1 cellular context compared by ENCODE assay signal in the genomic region with DNA sequence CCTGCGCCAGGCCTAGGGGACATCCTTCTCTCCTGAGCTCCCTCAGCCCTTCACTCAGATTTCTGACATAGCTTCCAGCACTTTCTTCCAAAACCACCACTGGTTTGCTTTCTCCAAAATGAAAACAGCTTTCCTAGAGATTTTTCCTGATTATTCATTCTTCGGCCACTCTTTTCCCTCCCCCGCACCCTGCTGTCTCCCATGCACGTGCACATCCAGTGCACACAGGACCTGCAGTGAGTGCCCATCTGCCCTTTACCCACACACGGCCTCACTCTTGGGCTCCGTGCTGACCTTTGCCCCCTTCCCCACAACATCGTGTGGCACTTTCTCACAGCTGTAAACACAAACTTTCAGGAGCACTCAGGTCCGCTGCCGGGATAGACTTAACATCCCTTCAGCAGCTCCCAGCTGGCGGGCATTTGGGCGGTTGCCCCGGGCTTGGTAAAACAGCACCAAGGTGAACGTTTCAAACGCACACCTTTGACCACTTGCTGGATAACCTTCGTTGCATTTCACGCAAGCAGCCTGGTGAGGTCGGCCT.
TF ChIP-seq lines count a peak whose summit lies in the region.

No MANE protein-coding gene starts in this region.

TF ChIP-seq in HepG2, 621 proteins besides CTCF, POLR2A, EP300 and RAD21 (continued from another document and continues in another):
- TF ChIP-seq CBX5 (CRISPR knock-in tag; IDR thresholded peaks at IDR 0.05; ENCODE audit: borderline replicate concordance) (0 out of 2 replicates have a peak, but pooled peaks have one; percentile 46), NAIF1 (CRISPR knock-in tag; IDR thresholded peaks at IDR 0.05; ENCODE audit: borderline replicate concordance) (no peak), SP1 (IDR thresholded peaks at IDR 0.05) (no peak), SP1 (CRISPR knock-in tag; IDR thresholded peaks at IDR 0.05) (no peak), SOX6 (IDR thresholded peaks at IDR 0.05) (no peak), SOX6 (CRISPR knock-in tag; IDR thresholded peaks at IDR 0.05) (peak; percentile 70; the same call in 1 of the 2 replicates), RFXANK (CRISPR knock-in tag; IDR thresholded peaks at IDR 0.05) (no peak), KMT2B (CRISPR knock-in tag; IDR thresholded peaks at IDR 0.05) (no peak), CCAR2 (optimal IDR thresholded peaks at IDR 0.05; ENCODE audit: low read depth, low read length) (no peak), ZNF17 (CRISPR knock-in tag; IDR thresholded peaks at IDR 0.05) (no peak), HDAC1 (CRISPR knock-in tag; IDR thresholded peaks at IDR 0.05) (peak; percentile 29; the same call in 1 of the 2 replicates), BCL6 (CRISPR knock-in tag; IDR thresholded peaks at IDR 0.05) (peak; percentile 94), ZNF350 (CRISPR knock-in tag; IDR thresholded peaks at IDR 0.05; ENCODE audit: borderline replicate concordance, low read depth) (peak; percentile 59; the same call in 1 of the 2 replicates), SRSF9 (IDR thresholded peaks at IDR 0.05; ENCODE audit: borderline replicate concordance, insufficient read depth, low read depth, low read length, poor library complexity, severe bottlenecking) (no peak), KLF13 (CRISPR knock-in tag; IDR thresholded peaks at IDR 0.05) (no peak), POLR2AphosphoS2 (IDR thresholded peaks at IDR 0.05; ENCODE audit: low read depth, low read length) (no peak), KDM6A (CRISPR knock-in tag; IDR thresholded peaks at IDR 0.05; ENCODE audit: low read depth) (peak; percentile 46; the same call in 1 of the 2 replicates), SALL1 (CRISPR knock-in tag; IDR thresholded peaks at IDR 0.05) (peak; percentile 82), PHF21A (CRISPR knock-in tag; IDR thresholded peaks at IDR 0.05) (no peak), ZNF331 (CRISPR knock-in tag; IDR thresholded peaks at IDR 0.05) (peak; percentile 27; the same call in 1 of the 2 replicates)
- TF ChIP-seq, protein P1, sequence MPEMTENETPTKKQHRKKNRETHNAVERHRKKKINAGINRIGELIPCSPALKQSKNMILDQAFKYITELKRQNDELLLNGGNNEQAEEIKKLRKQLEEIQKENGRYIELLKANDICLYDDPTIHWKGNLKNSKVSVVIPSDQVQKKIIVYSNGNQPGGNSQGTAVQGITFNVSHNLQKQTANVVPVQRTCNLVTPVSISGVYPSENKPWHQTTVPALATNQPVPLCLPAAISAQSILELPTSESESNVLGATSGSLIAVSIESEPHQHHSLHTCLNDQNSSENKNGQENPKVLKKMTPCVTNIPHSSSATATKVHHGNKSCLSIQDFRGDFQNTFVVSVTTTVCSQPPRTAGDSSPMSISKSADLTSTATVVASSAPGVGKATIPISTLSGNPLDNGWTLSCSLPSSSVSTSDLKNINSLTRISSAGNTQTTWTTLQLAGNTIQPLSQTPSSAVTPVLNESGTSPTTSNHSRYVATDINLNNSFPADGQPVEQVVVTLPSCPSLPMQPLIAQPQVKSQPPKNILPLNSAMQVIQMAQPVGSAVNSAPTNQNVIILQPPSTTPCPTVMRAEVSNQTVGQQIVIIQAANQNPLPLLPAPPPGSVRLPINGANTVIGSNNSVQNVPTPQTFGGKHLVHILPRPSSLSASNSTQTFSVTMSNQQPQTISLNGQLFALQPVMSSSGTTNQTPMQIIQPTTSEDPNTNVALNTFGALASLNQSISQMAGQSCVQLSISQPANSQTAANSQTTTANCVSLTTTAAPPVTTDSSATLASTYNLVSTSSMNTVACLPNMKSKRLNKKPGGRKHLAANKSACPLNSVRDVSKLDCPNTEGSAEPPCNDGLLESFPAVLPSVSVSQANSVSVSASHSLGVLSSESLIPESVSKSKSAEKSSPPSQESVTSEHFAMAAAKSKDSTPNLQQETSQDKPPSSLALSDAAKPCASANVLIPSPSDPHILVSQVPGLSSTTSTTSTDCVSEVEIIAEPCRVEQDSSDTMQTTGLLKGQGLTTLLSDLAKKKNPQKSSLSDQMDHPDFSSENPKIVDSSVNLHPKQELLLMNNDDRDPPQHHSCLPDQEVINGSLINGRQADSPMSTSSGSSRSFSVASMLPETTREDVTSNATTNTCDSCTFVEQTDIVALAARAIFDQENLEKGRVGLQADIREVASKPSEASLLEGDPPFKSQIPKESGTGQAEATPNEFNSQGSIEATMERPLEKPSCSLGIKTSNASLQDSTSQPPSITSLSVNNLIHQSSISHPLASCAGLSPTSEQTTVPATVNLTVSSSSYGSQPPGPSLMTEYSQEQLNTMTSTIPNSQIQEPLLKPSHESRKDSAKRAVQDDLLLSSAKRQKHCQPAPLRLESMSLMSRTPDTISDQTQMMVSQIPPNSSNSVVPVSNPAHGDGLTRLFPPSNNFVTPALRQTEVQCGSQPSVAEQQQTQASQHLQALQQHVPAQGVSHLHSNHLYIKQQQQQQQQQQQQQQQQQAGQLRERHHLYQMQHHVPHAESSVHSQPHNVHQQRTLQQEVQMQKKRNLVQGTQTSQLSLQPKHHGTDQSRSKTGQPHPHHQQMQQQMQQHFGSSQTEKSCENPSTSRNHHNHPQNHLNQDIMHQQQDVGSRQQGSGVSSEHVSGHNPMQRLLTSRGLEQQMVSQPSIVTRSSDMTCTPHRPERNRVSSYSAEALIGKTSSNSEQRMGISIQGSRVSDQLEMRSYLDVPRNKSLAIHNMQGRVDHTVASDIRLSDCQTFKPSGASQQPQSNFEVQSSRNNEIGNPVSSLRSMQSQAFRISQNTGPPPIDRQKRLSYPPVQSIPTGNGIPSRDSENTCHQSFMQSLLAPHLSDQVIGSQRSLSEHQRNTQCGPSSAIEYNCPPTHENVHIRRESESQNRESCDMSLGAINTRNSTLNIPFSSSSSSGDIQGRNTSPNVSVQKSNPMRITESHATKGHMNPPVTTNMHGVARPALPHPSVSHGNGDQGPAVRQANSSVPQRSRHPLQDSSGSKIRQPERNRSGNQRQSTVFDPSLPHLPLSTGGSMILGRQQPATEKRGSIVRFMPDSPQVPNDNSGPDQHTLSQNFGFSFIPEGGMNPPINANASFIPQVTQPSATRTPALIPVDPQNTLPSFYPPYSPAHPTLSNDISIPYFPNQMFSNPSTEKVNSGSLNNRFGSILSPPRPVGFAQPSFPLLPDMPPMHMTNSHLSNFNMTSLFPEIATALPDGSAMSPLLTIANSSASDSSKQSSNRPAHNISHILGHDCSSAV (CRISPR knock-in tag; IDR thresholded peaks at IDR 0.05; ENCODE audit: borderline replicate concordance) = no peak
- TF ChIP-seq, protein P2, sequence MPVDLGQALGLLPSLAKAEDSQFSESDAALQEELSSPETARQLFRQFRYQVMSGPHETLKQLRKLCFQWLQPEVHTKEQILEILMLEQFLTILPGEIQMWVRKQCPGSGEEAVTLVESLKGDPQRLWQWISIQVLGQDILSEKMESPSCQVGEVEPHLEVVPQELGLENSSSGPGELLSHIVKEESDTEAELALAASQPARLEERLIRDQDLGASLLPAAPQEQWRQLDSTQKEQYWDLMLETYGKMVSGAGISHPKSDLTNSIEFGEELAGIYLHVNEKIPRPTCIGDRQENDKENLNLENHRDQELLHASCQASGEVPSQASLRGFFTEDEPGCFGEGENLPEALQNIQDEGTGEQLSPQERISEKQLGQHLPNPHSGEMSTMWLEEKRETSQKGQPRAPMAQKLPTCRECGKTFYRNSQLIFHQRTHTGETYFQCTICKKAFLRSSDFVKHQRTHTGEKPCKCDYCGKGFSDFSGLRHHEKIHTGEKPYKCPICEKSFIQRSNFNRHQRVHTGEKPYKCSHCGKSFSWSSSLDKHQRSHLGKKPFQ (CRISPR knock-in tag; IDR thresholded peaks at IDR 0.05; ENCODE audit: insufficient replicate concordance) = no peak
- TF ChIP-seq, protein P3, sequence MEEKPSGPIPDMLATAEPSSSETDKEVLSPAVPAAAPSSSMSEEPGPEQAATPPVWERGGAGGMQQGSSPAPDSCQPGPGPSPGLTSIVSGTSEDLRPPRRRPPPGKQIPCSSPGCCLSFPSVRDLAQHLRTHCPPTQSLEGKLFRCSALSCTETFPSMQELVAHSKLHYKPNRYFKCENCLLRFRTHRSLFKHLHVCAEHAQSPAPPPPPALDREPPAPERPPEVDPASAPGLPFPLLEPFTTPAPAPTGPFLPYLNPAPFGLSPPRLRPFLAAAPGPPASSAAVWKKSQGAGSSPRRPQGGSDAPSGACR (CRISPR knock-in tag; IDR thresholded peaks at IDR 0.05) = no peak
- TF ChIP-seq, protein P4, sequence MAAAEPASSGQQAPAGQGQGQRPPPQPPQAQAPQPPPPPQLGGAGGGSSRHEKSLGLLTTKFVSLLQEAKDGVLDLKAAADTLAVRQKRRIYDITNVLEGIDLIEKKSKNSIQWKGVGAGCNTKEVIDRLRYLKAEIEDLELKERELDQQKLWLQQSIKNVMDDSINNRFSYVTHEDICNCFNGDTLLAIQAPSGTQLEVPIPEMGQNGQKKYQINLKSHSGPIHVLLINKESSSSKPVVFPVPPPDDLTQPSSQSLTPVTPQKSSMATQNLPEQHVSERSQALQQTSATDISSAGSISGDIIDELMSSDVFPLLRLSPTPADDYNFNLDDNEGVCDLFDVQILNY (CRISPR knock-in tag; conservative IDR thresholded peaks at IDR 0.05) = no peak
- TF ChIP-seq, protein P5, sequence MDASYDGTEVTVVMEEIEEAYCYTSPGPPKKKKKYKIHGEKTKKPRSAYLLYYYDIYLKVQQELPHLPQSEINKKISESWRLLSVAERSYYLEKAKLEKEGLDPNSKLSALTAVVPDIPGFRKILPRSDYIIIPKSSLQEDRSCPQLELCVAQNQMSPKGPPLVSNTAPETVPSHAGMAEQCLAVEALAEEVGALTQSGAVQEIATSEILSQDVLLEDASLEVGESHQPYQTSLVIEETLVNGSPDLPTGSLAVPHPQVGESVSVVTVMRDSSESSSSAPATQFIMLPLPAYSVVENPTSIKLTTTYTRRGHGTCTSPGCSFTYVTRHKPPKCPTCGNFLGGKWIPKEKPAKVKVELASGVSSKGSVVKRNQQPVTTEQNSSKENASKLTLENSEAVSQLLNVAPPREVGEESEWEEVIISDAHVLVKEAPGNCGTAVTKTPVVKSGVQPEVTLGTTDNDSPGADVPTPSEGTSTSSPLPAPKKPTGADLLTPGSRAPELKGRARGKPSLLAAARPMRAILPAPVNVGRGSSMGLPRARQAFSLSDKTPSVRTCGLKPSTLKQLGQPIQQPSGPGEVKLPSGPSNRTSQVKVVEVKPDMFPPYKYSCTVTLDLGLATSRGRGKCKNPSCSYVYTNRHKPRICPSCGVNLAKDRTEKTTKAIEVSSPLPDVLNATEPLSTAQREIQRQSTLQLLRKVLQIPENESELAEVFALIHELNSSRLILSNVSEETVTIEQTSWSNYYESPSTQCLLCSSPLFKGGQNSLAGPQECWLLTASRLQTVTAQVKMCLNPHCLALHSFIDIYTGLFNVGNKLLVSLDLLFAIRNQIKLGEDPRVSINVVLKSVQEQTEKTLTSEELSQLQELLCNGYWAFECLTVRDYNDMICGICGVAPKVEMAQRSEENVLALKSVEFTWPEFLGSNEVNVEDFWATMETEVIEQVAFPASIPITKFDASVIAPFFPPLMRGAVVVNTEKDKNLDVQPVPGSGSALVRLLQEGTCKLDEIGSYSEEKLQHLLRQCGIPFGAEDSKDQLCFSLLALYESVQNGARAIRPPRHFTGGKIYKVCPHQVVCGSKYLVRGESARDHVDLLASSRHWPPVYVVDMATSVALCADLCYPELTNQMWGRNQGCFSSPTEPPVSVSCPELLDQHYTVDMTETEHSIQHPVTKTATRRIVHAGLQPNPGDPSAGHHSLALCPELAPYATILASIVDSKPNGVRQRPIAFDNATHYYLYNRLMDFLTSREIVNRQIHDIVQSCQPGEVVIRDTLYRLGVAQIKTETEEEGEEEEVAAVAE (CRISPR knock-in tag; IDR thresholded peaks at IDR 0.05; ENCODE audit: borderline replicate concordance) = no peak
- TF ChIP-seq, protein P6, sequence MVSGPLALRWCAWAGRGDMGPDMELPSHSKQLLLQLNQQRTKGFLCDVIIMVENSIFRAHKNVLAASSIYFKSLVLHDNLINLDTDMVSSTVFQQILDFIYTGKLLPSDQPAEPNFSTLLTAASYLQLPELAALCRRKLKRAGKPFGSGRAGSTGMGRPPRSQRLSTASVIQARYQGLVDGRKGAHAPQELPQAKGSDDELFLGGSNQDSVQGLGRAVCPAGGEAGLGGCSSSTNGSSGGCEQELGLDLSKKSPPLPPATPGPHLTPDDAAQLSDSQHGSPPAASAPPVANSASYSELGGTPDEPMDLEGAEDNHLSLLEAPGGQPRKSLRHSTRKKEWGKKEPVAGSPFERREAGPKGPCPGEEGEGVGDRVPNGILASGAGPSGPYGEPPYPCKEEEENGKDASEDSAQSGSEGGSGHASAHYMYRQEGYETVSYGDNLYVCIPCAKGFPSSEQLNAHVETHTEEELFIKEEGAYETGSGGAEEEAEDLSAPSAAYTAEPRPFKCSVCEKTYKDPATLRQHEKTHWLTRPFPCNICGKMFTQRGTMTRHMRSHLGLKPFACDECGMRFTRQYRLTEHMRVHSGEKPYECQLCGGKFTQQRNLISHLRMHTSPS (CRISPR knock-in tag; IDR thresholded peaks at IDR 0.05; ENCODE audit: low read depth) = peak; percentile 91
- TF ChIP-seq, protein P7, sequence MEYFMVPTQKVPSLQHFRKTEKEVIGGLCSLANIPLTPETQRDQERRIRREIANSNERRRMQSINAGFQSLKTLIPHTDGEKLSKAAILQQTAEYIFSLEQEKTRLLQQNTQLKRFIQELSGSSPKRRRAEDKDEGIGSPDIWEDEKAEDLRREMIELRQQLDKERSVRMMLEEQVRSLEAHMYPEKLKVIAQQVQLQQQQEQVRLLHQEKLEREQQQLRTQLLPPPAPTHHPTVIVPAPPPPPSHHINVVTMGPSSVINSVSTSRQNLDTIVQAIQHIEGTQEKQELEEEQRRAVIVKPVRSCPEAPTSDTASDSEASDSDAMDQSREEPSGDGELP (IDR thresholded peaks at IDR 0.05; ENCODE audit: borderline replicate concordance, low read depth) = peak; percentile 57; the same call in 1 of the 2 replicates
- TF ChIP-seq, protein P8, sequence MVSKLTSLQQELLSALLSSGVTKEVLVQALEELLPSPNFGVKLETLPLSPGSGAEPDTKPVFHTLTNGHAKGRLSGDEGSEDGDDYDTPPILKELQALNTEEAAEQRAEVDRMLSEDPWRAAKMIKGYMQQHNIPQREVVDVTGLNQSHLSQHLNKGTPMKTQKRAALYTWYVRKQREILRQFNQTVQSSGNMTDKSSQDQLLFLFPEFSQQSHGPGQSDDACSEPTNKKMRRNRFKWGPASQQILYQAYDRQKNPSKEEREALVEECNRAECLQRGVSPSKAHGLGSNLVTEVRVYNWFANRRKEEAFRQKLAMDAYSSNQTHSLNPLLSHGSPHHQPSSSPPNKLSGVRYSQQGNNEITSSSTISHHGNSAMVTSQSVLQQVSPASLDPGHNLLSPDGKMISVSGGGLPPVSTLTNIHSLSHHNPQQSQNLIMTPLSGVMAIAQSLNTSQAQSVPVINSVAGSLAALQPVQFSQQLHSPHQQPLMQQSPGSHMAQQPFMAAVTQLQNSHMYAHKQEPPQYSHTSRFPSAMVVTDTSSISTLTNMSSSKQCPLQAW (CRISPR knock-in tag; IDR thresholded peaks at IDR 0.05) = 0 out of 2 replicates have a peak, but pooled peaks have one; percentile 38
- TF ChIP-seq, protein P9, sequence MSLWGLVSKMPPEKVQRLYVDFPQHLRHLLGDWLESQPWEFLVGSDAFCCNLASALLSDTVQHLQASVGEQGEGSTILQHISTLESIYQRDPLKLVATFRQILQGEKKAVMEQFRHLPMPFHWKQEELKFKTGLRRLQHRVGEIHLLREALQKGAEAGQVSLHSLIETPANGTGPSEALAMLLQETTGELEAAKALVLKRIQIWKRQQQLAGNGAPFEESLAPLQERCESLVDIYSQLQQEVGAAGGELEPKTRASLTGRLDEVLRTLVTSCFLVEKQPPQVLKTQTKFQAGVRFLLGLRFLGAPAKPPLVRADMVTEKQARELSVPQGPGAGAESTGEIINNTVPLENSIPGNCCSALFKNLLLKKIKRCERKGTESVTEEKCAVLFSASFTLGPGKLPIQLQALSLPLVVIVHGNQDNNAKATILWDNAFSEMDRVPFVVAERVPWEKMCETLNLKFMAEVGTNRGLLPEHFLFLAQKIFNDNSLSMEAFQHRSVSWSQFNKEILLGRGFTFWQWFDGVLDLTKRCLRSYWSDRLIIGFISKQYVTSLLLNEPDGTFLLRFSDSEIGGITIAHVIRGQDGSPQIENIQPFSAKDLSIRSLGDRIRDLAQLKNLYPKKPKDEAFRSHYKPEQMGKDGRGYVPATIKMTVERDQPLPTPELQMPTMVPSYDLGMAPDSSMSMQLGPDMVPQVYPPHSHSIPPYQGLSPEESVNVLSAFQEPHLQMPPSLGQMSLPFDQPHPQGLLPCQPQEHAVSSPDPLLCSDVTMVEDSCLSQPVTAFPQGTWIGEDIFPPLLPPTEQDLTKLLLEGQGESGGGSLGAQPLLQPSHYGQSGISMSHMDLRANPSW (CRISPR knock-in tag; IDR thresholded peaks at IDR 0.05; ENCODE audit: borderline replicate concordance) = no peak
